Comparison of ENCODE assay signal across 20 cellular contexts in the genomic region with DNA sequence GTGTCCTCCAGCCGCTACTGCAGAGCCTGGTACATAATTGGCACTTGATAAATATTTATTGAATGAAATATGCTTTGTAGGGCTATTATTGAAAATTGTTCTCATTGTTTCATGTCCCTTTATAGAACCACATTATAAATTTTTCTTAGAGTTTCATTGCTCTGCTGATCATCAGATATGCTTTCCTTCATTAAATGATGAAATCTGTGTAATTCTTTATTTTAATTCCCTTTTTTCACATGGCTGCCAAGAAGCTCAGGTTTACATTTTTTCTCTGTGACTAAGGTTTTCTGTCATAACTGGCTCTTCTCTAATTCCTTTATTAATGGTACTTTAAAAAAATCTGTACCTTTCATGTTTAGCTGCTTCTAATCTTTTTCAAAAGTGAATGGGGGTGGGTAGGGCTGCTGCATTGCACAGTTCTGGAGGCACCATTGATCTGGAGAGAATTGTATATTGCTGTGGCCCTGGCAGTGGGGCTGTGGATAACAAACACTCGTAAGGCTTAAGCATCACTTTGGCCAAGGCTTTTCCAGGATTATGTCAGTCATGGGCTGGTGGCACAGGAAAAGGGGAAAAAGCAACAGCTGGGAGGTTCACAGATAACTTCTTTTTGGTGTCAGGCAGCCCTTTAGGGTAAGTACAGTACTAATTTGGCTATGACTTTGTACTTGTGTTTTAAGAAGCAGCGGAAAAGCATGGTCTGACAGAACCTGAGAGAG. TPM values are rescaled to one million over a fixed set of nuclear protein-coding genes. Genes with fewer than 3 reads are reported as not detected.
DNase-seq lines count a peak whose midpoint lies in the region; ATAC-seq and TF ChIP-seq lines count a peak whose summit lies in the region.
"Had no signal": no experiment of that assay in that cellular context is flagged by ENCODE, and none has a peak within 500 bp of the region (broad histone marks: within the 10 kb centered on the region; RNA-seq: fewer than 3 reads in every experiment).

No MANE protein-coding gene starts in this region.

- peaks cover 19% of the 10 kb centered on the region for H3K36me3 Mint-ChIP-seq in chondrocyte (ENCODE audit: low read depth)

- H3K9me3 ChIP-seq in hepatocyte (ENCODE audit: low read depth): no peaks in the 10 kb centered on the region
- H3K9me3 ChIP-seq: psoas muscle, testis had no signal

- H3K4me1 ChIP-seq in hepatocyte (ENCODE audit: insufficient read depth): peaks cover 11% of the 10 kb centered on the region
- H3K4me1 ChIP-seq: psoas muscle, testis had no signal

- H3K9me2 ChIP-seq in hepatocyte (replicated peaks; ENCODE audit: insufficient read depth): no peaks in the 10 kb centered on the region

- peak overlapping the region; percentile 82 for H3K27ac Mint-ChIP-seq in chondrocyte (ENCODE audit: unreplicated experiment)

- DNase-seq in AG09319 (ENCODE audit: extremely low read depth, low read depth) (peak; percentile 18), HCEC 1CT (peak; percentile 64), chondrocyte (ENCODE audit: low spot score) (no peak), hepatocyte (ENCODE audit: low spot score) (no peak), MV-4-11 (lab: John Stamatoyannopoulos, UW) (no peak), pons (ENCODE audit: low spot score) (no peak)
- DNase-seq: activated CD4-positive, alpha-beta T cell treated with anti-CD3 and anti-CD28 coated beads, Interleukin-2, amount 50 U/mL, for 4 hours; activated T-cell treated with anti-CD3 and anti-CD28 coated beads, Interleukin-2, amount 50 U/mL, for 4 hours; amniotic stem cell; CD4-positive, CD25-positive, alpha-beta regulatory T cell; DMS79 treated with DMSO at 0.1 percent for 48 hours; Kasumi-1; naive B cell; NCI-H2029 treated with DMSO at 0.1 percent for 48 hours; NCI-H526 treated with DMSO at 0.1 percent for 48 hours; psoas muscle; testis had no signal

- H3K4me3 ChIP-seq in hepatocyte: no peak overlapping the region
- H3K4me3 ChIP-seq: psoas muscle, testis had no signal

- TF ChIP-seq CTCF in AG09319 (IDR thresholded peaks at IDR 0.05; ENCODE audit: low read depth, low read length) (no peak), chondrocyte (IDR thresholded peaks at IDR 0.05) (no peak), hepatocyte (IDR thresholded peaks at IDR 0.05; ENCODE audit: poor library complexity) (no peak)

- H3K36me3 ChIP-seq in hepatocyte (replicated peaks; ENCODE audit: insufficient read depth, low read depth): peaks cover 7% of the 10 kb centered on the region

- no peak overlapping the region for H2AFZ ChIP-seq in hepatocyte

- H3K79me2 ChIP-seq in hepatocyte: no peaks in the 10 kb centered on the region

- H3K27me3 ChIP-seq in hepatocyte: no peaks in the 10 kb centered on the region
- H3K27me3 ChIP-seq: testis had no signal

- peak overlapping the region; percentile 27 for H3K27ac ChIP-seq in hepatocyte
- H3K27ac ChIP-seq: psoas muscle, testis had no signal

- no peaks in the 10 kb centered on the region for H3K27me3 Mint-ChIP-seq in chondrocyte (ENCODE audit: low read depth)
- H3K27me3 Mint-ChIP-seq: CD4-positive, CD25-positive, alpha-beta regulatory T cell; naive B cell had no signal

- ATAC-seq in HG03460 (IDR thresholded peaks at IDR 0.05; ENCODE audit: unreplicated experiment) (no peak), HG03025 (IDR thresholded peaks at IDR 0.05; ENCODE audit: low FRiP score, unreplicated experiment) (no peak)
- ATAC-seq: activated T-cell treated with anti-CD3 and anti-CD28 coated beads, Interleukin-2, amount 50 U/mL, for 4 hours; esophagus mucosa; psoas muscle had no signal

- no peak overlapping the region for H3K4me3 Mint-ChIP-seq in chondrocyte (ENCODE audit: unreplicated experiment)
- H3K4me3 Mint-ChIP-seq: activated T-cell treated with anti-CD3 and anti-CD28 coated beads, Interleukin-2, amount 50 U/mL, for 4 hours; CD4-positive, CD25-positive, alpha-beta regulatory T cell; naive B cell had no signal

- H4K20me1 ChIP-seq in hepatocyte (ENCODE audit: insufficient read depth, poor library complexity, severe bottlenecking): no peaks in the 10 kb centered on the region

- peaks cover 17% of the 10 kb centered on the region for H3K4me1 Mint-ChIP-seq in chondrocyte (ENCODE audit: low read depth)
- H3K4me1 Mint-ChIP-seq: CD4-positive, CD25-positive, alpha-beta regulatory T cell; naive B cell had no signal

- H3K9me3 Mint-ChIP-seq in chondrocyte (ENCODE audit: low read depth): no peaks in the 10 kb centered on the region
- H3K9me3 Mint-ChIP-seq: activated T-cell treated with anti-CD3 and anti-CD28 coated beads, Interleukin-2, amount 50 U/mL, for 4 hours; CD4-positive, CD25-positive, alpha-beta regulatory T cell; naive B cell had no signal

- 82% methylated on average over 3 of the region's 3 CpGs for WGBS in hepatocyte (ENCODE audit: low lambda C conversion rate, missing lambda C conversion rate)

- H3K4me2 ChIP-seq in hepatocyte: no peak overlapping the region

RNA-seq across cellular contexts. Expression of a gene that starts 43.8 kb away (rescaled TPM):
- total RNA-seq in chondrocyte (29.2 to 31.8 TPM (median 30.0 TPM) in 3 replicates), hepatocyte (46.6 and 48.0 TPM in 2 replicates)
- 9.7 and 10.9 TPM in 2 replicates for polyA plus RNA-seq in hepatocyte

Comparison
In these comparisons a context has a peak if more than half of its experiments do, and no peak if none do; other contexts are left out.
1. DNase-seq: peak in AG09319 (single experiment) and HCEC 1CT (single experiment); none in chondrocyte (single experiment), hepatocyte (single experiment), MV-4-11 (single experiment) and pons (single experiment).